8 cellular contexts compared by ENCODE assay signal in the genomic region with DNA sequence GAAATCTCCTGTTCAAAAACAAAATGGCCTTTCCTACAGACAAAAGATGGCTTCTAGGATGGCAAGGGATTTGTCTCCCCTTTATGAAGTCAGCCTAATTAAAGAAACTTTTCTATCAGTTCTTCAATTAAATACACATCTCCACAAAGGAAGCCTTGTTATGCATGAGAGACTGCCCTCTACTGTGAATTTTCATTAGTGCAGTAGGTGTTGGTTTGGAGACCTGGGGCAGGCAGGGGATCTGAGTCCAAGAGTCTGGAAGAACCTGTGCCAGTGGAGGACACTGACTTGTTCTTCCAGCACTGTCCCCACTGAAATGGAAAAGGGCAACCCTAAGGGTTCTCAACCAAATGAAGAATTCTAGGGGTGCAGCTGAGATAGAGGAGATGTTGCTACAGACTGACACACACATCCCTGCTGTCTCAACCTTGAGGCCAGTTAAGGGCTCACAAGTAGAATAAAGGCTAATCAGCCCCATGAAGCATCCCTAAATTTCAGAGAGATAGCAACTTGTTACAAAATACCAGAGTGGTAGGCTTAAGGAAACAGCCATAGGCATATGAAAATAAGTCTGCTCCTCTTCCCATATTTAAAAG.
DNase-seq lines count a peak whose midpoint lies in the region; ATAC-seq and TF ChIP-seq lines count a peak whose summit lies in the region.

No MANE protein-coding gene starts in this region.

- TF ChIP-seq CTCF in HEK293 (tag by site-specific recombination; IDR thresholded peaks at IDR 0.05) (no peak), colonic mucosa (IDR thresholded peaks at IDR 0.05) (peak; percentile 61), right lobe of liver (IDR thresholded peaks at IDR 0.05) (peak; percentile 63 to 82 (median 72))

- intact Hi-C loops in colonic mucosa (cut with DNase I) (no loop called here), right lobe of liver (cut with DNase I) (loop anchor here in 1 of 2 donors (10.0 kb wide), 1 partner anchor 365 kb away; no protein-coding TSS in a partner anchor)

- DNase-seq in NCI-H2081 (lab: John Stamatoyannopoulos, UW) (peak; percentile 30 to 42), NCI-H2081 treated with DMSO at 0.1 percent for 48 hours (lab: John Stamatoyannopoulos, UW) (no peak), NCI-H748 treated with DMSO at 0.1 percent for 48 hours (lab: John Stamatoyannopoulos, UW) (peak; percentile 11), colonic mucosa (peak; percentile 35), right lobe of liver (peak in 1 of 3 donors; percentile 51)
- DNase-seq in stimulated activated CD4-positive, alpha-beta T cell treated with anti-CD3 and anti-CD28 coated beads, Interleukin-12 subunit alpha, Interleukin-12 subunit beta, amount 100 ng/mL, for 4 hours, result no peak

- no peaks in the 10 kb centered on the region for H3K36me3 ChIP-seq in HEK293 (ENCODE audit: control insufficient read depth in 2 of 2, insufficient read depth in 1 of 2, low read length in 2 of 2)
- H3K36me3 ChIP-seq in colonic mucosa, result no peaks in the 10 kb centered on the region
- H3K36me3 ChIP-seq in right lobe of liver, result no peaks in the 10 kb centered on the region

- H3K9me3 ChIP-seq in HEK293 (ENCODE audit: control insufficient read depth, insufficient read depth, low read depth, low read length) (no peaks in the 10 kb centered on the region), colonic mucosa (no peaks in the 10 kb centered on the region), right lobe of liver (no peaks in the 10 kb centered on the region)

- CTCF ChIA-PET in HEK293 (lab: Yijun Ruan, JAX), result interaction anchor here (0.8 to 1.8 kb wide), 6 partner anchors 66 to 288 kb away, joined by 3 to 5 read pairs (median 3); no protein-coding TSS in a partner anchor

- no peak overlapping the region for H3K9ac ChIP-seq in colonic mucosa (ENCODE audit: low read depth in 2 of 2, low read length in 2 of 2)

- H3K4me1 ChIP-seq in HEK293 (ENCODE audit: control insufficient read depth, insufficient read depth, low read length) (peaks cover 3% of the 10 kb centered on the region; the same call in 1 of the 2 replicates), colonic mucosa (no peaks in the 10 kb centered on the region), right lobe of liver (no peaks in the 10 kb centered on the region)

- ATAC-seq in right lobe of liver, result peak; percentile 82 to 94 (median 88)
- ATAC-seq in GM21423 (IDR thresholded peaks at IDR 0.05; ENCODE audit: unreplicated experiment), result no peak

- no peak overlapping the region for H3K27ac ChIP-seq in HEK293 (ENCODE audit: extremely low read depth, low read depth, low read length)
- H3K27ac ChIP-seq in colonic mucosa, result no peak overlapping the region
- H3K27ac ChIP-seq in right lobe of liver, result no peak overlapping the region

- H3K27me3 ChIP-seq in colonic mucosa (no peaks in the 10 kb centered on the region), right lobe of liver (no peaks in the 10 kb centered on the region)

- H3K4me3 ChIP-seq in HEK293 (ENCODE audit: low read depth, low read length), result no peak overlapping the region
- no peak overlapping the region for H3K4me3 ChIP-seq in colonic mucosa
- no peak overlapping the region for H3K4me3 ChIP-seq in right lobe of liver

- no peak for TF ChIP-seq POLR2A in right lobe of liver (IDR thresholded peaks at IDR 0.05)

- POLR2A ChIA-PET in HEK293 (lab: Yijun Ruan, JAX), result no interaction called here

TF ChIP-seq in HEK293, 187 proteins besides CTCF, POLR2A, EP300 and RAD21:
- TF ChIP-seq ZNF610 (tag by site-specific recombination; IDR thresholded peaks at IDR 0.05; ENCODE audit: borderline replicate concordance) (no peak), ZNF660 (tag by site-specific recombination; IDR thresholded peaks at IDR 0.05) (0 out of 2 replicates have a peak, but pooled peaks have one; percentile 40), ZFP3 (tag by site-specific recombination; IDR thresholded peaks at IDR 0.05; ENCODE audit: low read depth) (no peak), ZNF654 (tag by site-specific recombination; IDR thresholded peaks at IDR 0.05; ENCODE audit: low read depth) (peak; percentile 69), ZSCAN30 (tag by site-specific recombination; IDR thresholded peaks at IDR 0.05) (peak; percentile 94), ZNF664 (tag by site-specific recombination; IDR thresholded peaks at IDR 0.05) (peak; percentile 16; the same call in 1 of the 2 replicates)
TF ChIP-seq in HEK293: peak in this region for 4.

Comparison
In these comparisons a context has a peak if more than half of its experiments do, and no peak if none do; other contexts are left out.
1. DNase-seq: peak in NCI-H2081 (2 of 2), NCI-H748 treated with DMSO at 0.1 percent for 48 hours (single experiment) and colonic mucosa (single experiment); none in NCI-H2081 treated with DMSO at 0.1 percent for 48 hours (single experiment) and stimulated activated CD4-positive, alpha-beta T cell treated with anti-CD3 and anti-CD28 coated beads, Interleukin-12 subunit alpha, Interleukin-12 subunit beta, amount 100 ng/mL, for 4 hours (single experiment).